ENCODE assay signal across 16 cellular contexts in the genomic region with DNA sequence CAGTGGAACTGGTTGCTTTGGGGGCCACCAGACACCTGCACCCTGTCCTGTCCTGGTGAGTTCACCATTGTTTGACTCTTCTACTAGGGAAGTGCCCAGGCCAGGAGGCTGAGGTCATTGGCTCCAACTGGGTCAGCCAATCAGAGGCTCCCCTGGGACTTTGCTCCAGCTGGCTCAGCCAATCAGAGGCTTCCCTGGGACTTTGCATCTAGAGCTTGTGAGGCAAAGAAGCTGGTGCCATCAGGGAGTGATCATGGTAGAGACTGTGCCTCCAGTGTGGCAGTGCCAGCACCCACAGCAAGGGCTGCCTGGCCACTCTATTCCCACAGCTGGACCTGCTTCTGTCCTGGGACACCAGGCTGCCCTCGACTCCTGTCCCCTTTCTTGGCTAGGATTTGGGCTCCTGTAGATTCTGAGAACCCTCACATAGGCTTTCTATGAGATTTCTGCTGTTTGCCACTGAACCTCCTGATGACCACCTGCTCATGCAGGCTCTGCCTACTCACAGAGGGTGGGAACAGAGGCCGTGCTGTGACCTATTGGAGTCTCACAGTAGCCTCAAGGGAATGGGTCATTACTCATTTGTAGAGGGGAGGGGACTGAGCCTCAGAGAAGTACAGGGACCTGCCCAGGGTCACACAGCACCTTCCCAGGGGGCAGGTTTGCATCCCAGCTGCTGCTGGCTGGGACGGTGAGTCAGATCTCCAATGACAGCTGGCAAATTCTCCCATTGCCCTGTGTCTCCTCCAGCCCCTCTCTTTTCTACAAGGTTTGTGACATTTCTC. TPM values are rescaled to one million over a fixed set of nuclear protein-coding genes. Genes with fewer than 3 reads are reported as not detected.
"Had no signal": no experiment of that assay in that cellular context is flagged by ENCODE, and none has a peak within 500 bp of the region (broad histone marks: within the 10 kb centered on the region; RNA-seq: fewer than 3 reads in every experiment).

No MANE protein-coding gene starts in this region.

- H3K27me3 ChIP-seq: left lung, transverse colon had no signal

- DNase-seq: activated effector memory CD4-positive, alpha-beta T cell treated with anti-CD3 and anti-CD28 coated beads, Interleukin-2, amount 50 U/mL, for 16 hours; activated naive CD8-positive, alpha-beta T cell treated with anti-CD3 and anti-CD28 coated beads for 36 hours; activated T-cell treated with anti-CD3 and anti-CD28 coated beads, Interleukin-2, amount 50 U/mL, for 24 hours; esophagus squamous epithelium; foreskin fibroblast; retina; stimulated activated naive B cell treated with anti-CD40 and anti-IgM and Interleukin-4, amounts not matched to agents 10 μg/mL and 1 μg/mL and 100 μg/mL, for 72 hours; substantia nigra; transverse colon had no signal

- H3K4me1 ChIP-seq: esophagus squamous epithelium, left lung, parathyroid adenoma, transverse colon had no signal

- H3K27ac ChIP-seq: esophagus squamous epithelium, left lung, parathyroid adenoma, transverse colon had no signal

- H3K27me3 Mint-ChIP-seq: activated T-cell treated with anti-CD3 and anti-CD28 coated beads, Interleukin-2, amount 50 U/mL, for 24 hours had no signal

- H3K4me3 Mint-ChIP-seq: activated naive CD8-positive, alpha-beta T cell treated with anti-CD3 and anti-CD28 coated beads for 36 hours; activated T-cell treated with anti-CD3 and anti-CD28 coated beads, Interleukin-2, amount 50 U/mL, for 24 hours; neural crest cell; stimulated activated naive B cell treated with anti-CD40 and anti-IgM and Interleukin-4, amounts not matched to agents 10 μg/mL and 1 μg/mL and 100 μg/mL, for 72 hours had no signal

- H3K4me2 ChIP-seq: smooth muscle cell had no signal

- H2AFZ ChIP-seq: parathyroid adenoma had no signal

- FAIRE-seq: islet of Langerhans had no signal

- H3K36me3 ChIP-seq: esophagus squamous epithelium, left lung, transverse colon had no signal

- H3K4me3 ChIP-seq: esophagus squamous epithelium, left lung, smooth muscle cell, transverse colon had no signal

- H3K27ac Mint-ChIP-seq: activated naive CD8-positive, alpha-beta T cell treated with anti-CD3 and anti-CD28 coated beads for 36 hours; activated T-cell treated with anti-CD3 and anti-CD28 coated beads, Interleukin-2, amount 50 U/mL, for 24 hours; stimulated activated naive B cell treated with anti-CD40 and anti-IgM and Interleukin-4, amounts not matched to agents 10 μg/mL and 1 μg/mL and 100 μg/mL, for 72 hours had no signal

- H3K79me2 ChIP-seq: parathyroid adenoma had no signal

- H3K4me1 Mint-ChIP-seq: activated naive CD8-positive, alpha-beta T cell treated with anti-CD3 and anti-CD28 coated beads for 36 hours; stimulated activated naive B cell treated with anti-CD40 and anti-IgM and Interleukin-4, amounts not matched to agents 10 μg/mL and 1 μg/mL and 100 μg/mL, for 72 hours had no signal

- ATAC-seq: activated CD4-positive, CD25-positive, alpha-beta regulatory T cell treated with anti-CD3 and anti-CD28 coated beads, Interleukin-2, amount 50 U/mL, for 24 hours; left lung had no signal

RNA-seq across cellular contexts. Expression of gene SHISAL1, which starts 59.2 kb away (rescaled TPM):
- total RNA-seq: activated naive CD8-positive, alpha-beta T cell treated with anti-CD3 and anti-CD28 coated beads for 36 hours; T-helper 2 cell treated with Interferon-gamma antibody and Interleukin-4, amounts not matched to agents 100 ng/mL and 5 ng/mL, for 36 hours had no signal
